In genomic region chr2:147450661-147451060, GRCh38 we compare ENCODE assay signal across 18 cellular contexts.
"Had no signal": no experiment of that assay in that cellular context is flagged by ENCODE, and none has a peak within 500 bp of the region (broad histone marks: within the 10 kb centered on the region; RNA-seq: fewer than 3 reads in every experiment).

No MANE protein-coding gene starts in this region.

- ATAC-seq: activated CD8-positive, alpha-beta T cell treated with anti-CD3 and anti-CD28 coated beads for 36 hours; esophagus mucosa; natural killer cell had no signal

- H3K4me1 ChIP-seq: adrenal gland, right atrium auricular region, tibial nerve had no signal

- DNase-seq: activated CD4-positive, alpha-beta T cell treated with anti-CD3 and anti-CD28 coated beads for 48 hours; activated CD8-positive, alpha-beta T cell treated with anti-CD3 and anti-CD28 coated beads for 36 hours; activated effector memory CD4-positive, alpha-beta T cell treated with anti-CD3 and anti-CD28 coated beads, Interleukin-2, amount 50 U/mL, for 16 hours; activated T-cell treated with anti-CD3 and anti-CD28 coated beads, Interleukin-2, amount 50 U/mL, for 4 hours; adrenal gland; kidney glomerular epithelial cell; mesenchymal stem cell; natural killer cell; stimulated activated CD4-positive, alpha-beta T cell treated with anti-CD3 and anti-CD28 coated beads, Interleukin-4, amount 100 ng/mL, for 4 hours; stimulated activated CD8-positive, alpha-beta memory T cell treated with anti-CD3 and anti-CD28 coated beads, Interleukin-4, amount 100 ng/mL, for 48 hours; stimulated activated naive CD4-positive, alpha-beta T cell treated with Interleukin-2 at 50 U/mL for 16 hours; substantia nigra had no signal

- H3K4me3 ChIP-seq: adrenal gland, cardiac muscle cell, right atrium auricular region, smooth muscle cell, tibial nerve, vagina had no signal

- H3K27ac ChIP-seq: adrenal gland, cardiac muscle cell, right atrium auricular region, tibial nerve, vagina had no signal

- H3K4me2 ChIP-seq: smooth muscle cell had no signal

- H3K27me3 ChIP-seq: adrenal gland, right atrium auricular region, tibial nerve, vagina had no signal

- H3K9me3 ChIP-seq: adrenal gland, right atrium auricular region, tibial nerve, vagina had no signal

- H3K36me3 ChIP-seq: adrenal gland, cardiac muscle cell, right atrium auricular region, tibial nerve, vagina had no signal
